8 cellular contexts compared by ENCODE assay signal in the genomic region with DNA sequence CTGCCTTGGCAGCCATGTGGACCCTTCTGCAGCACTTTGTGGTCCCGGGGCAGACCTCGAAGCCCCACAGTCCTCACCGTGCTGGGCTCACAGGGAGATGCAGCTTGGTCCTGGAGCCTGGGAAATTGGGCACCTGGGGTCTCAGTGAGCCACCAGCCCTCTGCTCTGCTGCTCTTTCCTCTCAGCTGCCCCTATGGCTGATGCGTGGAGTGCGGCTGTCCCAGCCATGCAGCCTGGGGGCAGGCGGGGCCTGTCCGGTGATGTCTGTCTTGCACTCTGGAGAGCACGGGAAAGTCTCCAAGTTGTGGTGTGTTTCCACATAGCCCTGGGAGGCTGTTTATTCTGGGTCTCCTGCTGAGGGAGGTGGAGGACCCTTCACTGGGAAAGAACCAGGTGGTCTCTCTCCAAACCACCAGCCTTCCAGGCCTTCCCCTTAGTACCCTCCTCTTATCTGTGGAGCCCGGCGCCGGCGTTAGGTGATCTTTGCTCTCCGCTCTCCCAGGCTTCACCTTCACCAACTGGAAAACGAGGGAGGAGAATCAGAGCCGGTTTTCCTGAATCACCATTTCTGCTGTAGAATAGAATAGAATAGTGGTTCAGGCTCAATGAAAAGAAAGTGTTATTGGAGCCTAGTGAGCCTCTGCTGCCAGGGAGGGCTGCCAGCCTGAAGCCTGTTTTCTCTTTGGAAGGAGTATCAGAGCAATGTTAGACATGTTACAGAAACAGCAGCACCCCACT. TPM values are rescaled to one million over a fixed set of nuclear protein-coding genes. Genes with fewer than 3 reads are reported as not detected.
DNase-seq lines count a peak whose midpoint lies in the region; ATAC-seq, FAIRE-seq and TF ChIP-seq lines count a peak whose summit lies in the region.

No MANE protein-coding gene starts in this region.

- CTCF ChIA-PET in A549 (lab: Yijun Ruan, JAX) = no interaction called here
- CTCF ChIA-PET in IMR-90 (lab: Yijun Ruan, JAX) = interaction anchor here (0.8 kb wide), 1 partner anchor 74 kb away, joined by 3 read pairs; no protein-coding TSS in a partner anchor

- H2AK9ac ChIP-seq in IMR-90 (replicated peaks; ENCODE audit: low read depth, low read length, poor library complexity) = no peak overlapping the region

- H3K36me3 ChIP-seq in IMR-90 (ENCODE audit: control insufficient read depth, insufficient read depth, low read length) (no peaks in the 10 kb centered on the region), muscle layer of colon (ENCODE audit: insufficient read depth, low read length) (no peaks in the 10 kb centered on the region)

- H4K91ac ChIP-seq in IMR-90 (ENCODE audit: insufficient read depth, low read depth, low read length) = peak overlapping the region; percentile 32; the same call in 1 of the 2 replicates

- in situ Hi-C loops in IMR-90 (cut with MboI; ENCODE audit: low sequenced_read_pairs) = no loop called here

- H2BK5ac ChIP-seq in IMR-90 (ENCODE audit: low read depth, low read length, poor library complexity, severe bottlenecking) = no peak overlapping the region

- H3K9ac ChIP-seq in IMR-90 (ENCODE audit: low read depth, low read length) (peak overlapping the region; percentile 26; the same call in 1 of the 2 replicates), muscle layer of colon (ENCODE audit: low read length) (peak overlapping the region; percentile 14)

- H2BK20ac ChIP-seq in IMR-90 (ENCODE audit: low read depth, low read length) = no peak overlapping the region

- no peak for TF ChIP-seq CTCF in A549 (IDR thresholded peaks at IDR 0.05)
- no peak for TF ChIP-seq CTCF in IMR-90 (conservative IDR thresholded peaks at IDR 0.05; ENCODE audit: low read depth, low read length)
- no peak for TF ChIP-seq CTCF in dorsolateral prefrontal cortex (IDR thresholded peaks at IDR 0.05 in 54 of 56, conservative IDR thresholded peaks at IDR 0.05 in 2 of 56; ENCODE audit: low read depth in 1 of 56, partially characterized antibody in 56 of 56)

- no peak overlapping the region for H2BK15ac ChIP-seq in IMR-90 (ENCODE audit: low read depth, low read length)

- 85% methylated on average over 10 of the region's 15 CpGs for WGBS in A549 (ENCODE audit: missing lambda C conversion rate)
- 35% methylated on average over 2 of the region's 15 CpGs; no CpG with 5 or more reads in 1 of the 2 experiments for WGBS in IMR-90 (ENCODE audit: extremely low coverage in 2 of 2, insufficient read length in 1 of 2), 2 experiments

- BruUV-seq in IMR-90 (replicated peaks; lab: Mats Ljungman, UMichigan) = no TSS peak

- peaks cover 20% of the 10 kb centered on the region for H4K20me1 ChIP-seq in IMR-90 (ENCODE audit: insufficient read depth, low read length)

- dilution Hi-C loops in IMR-90 (cut with HindIII; ENCODE audit: low sequenced_read_pairs, unreplicated experiment) = no loop called here

- H3K4me2 ChIP-seq in A549 = peak overlapping the region; percentile 91
- peak overlapping the region; percentile 69; the same call in 1 of the 2 replicates for H3K4me2 ChIP-seq in IMR-90 (ENCODE audit: low read depth, low read length)

- no peak for TF ChIP-seq EP300 in A549 (IDR thresholded peaks at IDR 0.05)

- TF ChIP-seq POLR2A in A549 (IDR thresholded peaks at IDR 0.05; ENCODE audit: low read length) (no peak), IMR-90 (IDR thresholded peaks at IDR 0.05; ENCODE audit: low read depth, low read length) (no peak)

- no peak for FAIRE-seq in A549 (lab: Jason Lieb, UNC)

- intact Hi-C loops in IMR-90 (cut with micrococcal nuclease) (loop anchor here (5.0 kb wide), 2 partner anchors 63 to 98 kb away; no protein-coding TSS in a partner anchor), dorsolateral prefrontal cortex (cut with DNase I) (loop anchor here (1.0 to 5.0 kb wide), 2 partner anchors 158 to 183 kb away; partner anchors contain the start of genes CERK (in 1 of the 2) and TBC1D22A (in 1 of the 2))

- no peak overlapping the region for H3K14ac ChIP-seq in IMR-90 (replicated peaks; ENCODE audit: low read depth, low read length)

- H3K9me3 ChIP-seq in A549 (no peaks in the 10 kb centered on the region), IMR-90 (ENCODE audit: control insufficient read depth, insufficient read depth, low read length) (no peaks in the 10 kb centered on the region), muscle layer of colon (ENCODE audit: low read length) (no peaks in the 10 kb centered on the region)

- H3K79me1 ChIP-seq in IMR-90 (ENCODE audit: low read depth in 1 of 2, low read length in 2 of 2) = peaks cover 12 to 17% of the 10 kb centered on the region in 2 experiments; a peak in 3 of 4 replicates

- H2AK5ac ChIP-seq in IMR-90 (ENCODE audit: low read depth, low read length) = peak overlapping the region; percentile 30; the same call in 1 of the 2 replicates

- H3K4ac ChIP-seq in IMR-90 (ENCODE audit: low read depth, low read length) = no peak overlapping the region

- no peak overlapping the region for H3K23ac ChIP-seq in IMR-90 (ENCODE audit: low read depth, low read length)

- peak in 1 of 2 experiments; percentile 15; a peak in 2 of 6 replicates for ATAC-seq in A549
- peak; percentile 41 for ATAC-seq in IMR-90 (ENCODE audit: low read depth)
- ATAC-seq in HG03045 (IDR thresholded peaks at IDR 0.05; ENCODE audit: unreplicated experiment) = no peak
- no peak for ATAC-seq in GM21576 (IDR thresholded peaks at IDR 0.05; ENCODE audit: unreplicated experiment)

- TF ChIP-seq RAD21 in A549 (conservative IDR thresholded peaks at IDR 0.05 in 1 of 2, IDR thresholded peaks at IDR 0.05 in 1 of 2) (no peak), IMR-90 (IDR thresholded peaks at IDR 0.05; ENCODE audit: low read length) (no peak)

- H4K8ac ChIP-seq in IMR-90 (ENCODE audit: low read depth in 2 of 2, low read length in 2 of 2) = no peak overlapping the region

- no peak overlapping the region for H3K18ac ChIP-seq in IMR-90 (ENCODE audit: low read depth, low read length)

- no peak overlapping the region for H2AFZ ChIP-seq in IMR-90 (replicated peaks; ENCODE audit: low read length, poor library complexity)

- H3K4me1 ChIP-seq in A549 (peaks cover 50% of the 10 kb centered on the region), IMR-90 (ENCODE audit: control insufficient read depth, insufficient read depth, low read length) (peaks cover 16% of the 10 kb centered on the region), muscle layer of colon (ENCODE audit: insufficient read depth, low read length) (peaks cover 29% of the 10 kb centered on the region)

- H2BK120ac ChIP-seq in IMR-90 (ENCODE audit: low read depth, low read length) = no peak overlapping the region

- POLR2A ChIA-PET in A549 (lab: Yijun Ruan, JAX) (no interaction called here), IMR-90 (lab: Charles Lee; ENCODE audit: unreplicated experiment) (no interaction called here)

- no peak for DNase-seq in A549 (ENCODE audit: low read depth in 1 of 2, low spot score in 1 of 2)
- DNase-seq in IMR-90 = peak; percentile 40
- DNase-seq in dorsolateral prefrontal cortex = peak in 3 of 10 donors; percentile 29 to 46 (median 44)
- no peak for DNase-seq in RKO (ENCODE audit: low spot score)
- DNase-seq in globus pallidus (ENCODE audit: low spot score) = no peak

- H3K27ac ChIP-seq in A549 (peak overlapping the region in 1 of 2 experiments; percentile 99; a peak in 3 of 6 replicates), IMR-90 (ENCODE audit: insufficient read depth, low read length) (no peak overlapping the region; the same call in 1 of the 2 replicates), dorsolateral prefrontal cortex (peak overlapping the region in 48 of 59 donors; percentile 1 to 77 (median 52)), muscle layer of colon (ENCODE audit: low read depth, low read length) (peak overlapping the region; percentile 35)

- H3K56ac ChIP-seq in IMR-90 (ENCODE audit: extremely low read depth, insufficient read depth, low read length) = no peak overlapping the region

- H3K27me3 ChIP-seq in IMR-90 (ENCODE audit: control insufficient read depth, insufficient read depth, low read length) = peaks cover 11% of the 10 kb centered on the region; the same call in 1 of the 2 replicates
- H3K27me3 ChIP-seq in dorsolateral prefrontal cortex = no peaks in the 10 kb centered on the region
- no peaks in the 10 kb centered on the region for H3K27me3 ChIP-seq in muscle layer of colon (ENCODE audit: control insufficient read depth in 1 of 2, insufficient read depth in 2 of 2, low read length in 2 of 2)

- no peak overlapping the region; the same call in 1 of the 2 replicates for H4K5ac ChIP-seq in IMR-90 (ENCODE audit: low read depth, low read length)

- H3K4me3 ChIP-seq in A549 (no peak overlapping the region), IMR-90 (ENCODE audit: insufficient read depth, low read depth, low read length) (peak overlapping the region; percentile 5; the same call in 1 of the 2 replicates), dorsolateral prefrontal cortex (peak overlapping the region in 56 of 59 donors; percentile 7 to 83 (median 73)), muscle layer of colon (ENCODE audit: low read depth in 1 of 2, low read length in 2 of 2) (peak overlapping the region; percentile 64 to 76)

- H3K9me1 ChIP-seq in IMR-90 (ENCODE audit: insufficient read depth, low read length) = no peaks in the 10 kb centered on the region

TF ChIP-seq in A549, 52 proteins besides CTCF, POLR2A, EP300 and RAD21 (continues in another document):
- no peak for TF ChIP-seq POLR2AphosphoS2 (conservative IDR thresholded peaks at IDR 0.05; ENCODE audit: low read length)

RNA-seq across cellular contexts. Expression of gene GRAMD4, which starts 41.2 kb away (rescaled TPM):
- polyA plus RNA-seq in A549 (2011; rRNA removed) = 13.1 and 13.2 TPM in 2 replicates
- polyA plus RNA-seq in A549 (2012; cell fraction: cytosol; rRNA removed) = 9.7 and 14.9 TPM in 2 replicates
- 15.6 and 18.2 TPM in 2 replicates for polyA plus RNA-seq in A549 (2012; cell fraction: nucleus; rRNA removed)
- polyA plus RNA-seq in A549 (2017; fragmentation: RNase III; extraction: RNeasy Plus Mini Kit Qiagen cat#74134 plus additional on column Dnase treatment) = 6.0 to 8.1 TPM (median 7.7 TPM) in 3 replicates
- 27.3 and 40.6 TPM in 2 replicates for polyA minus RNA-seq in A549 (2011; rRNA and poly(A)+ RNA removed)
- total RNA-seq in IMR-90 (2012; rRNA removed) = 2.7 and 2.8 TPM in 2 replicates
- 5.8 and 7.4 TPM in 2 replicates for polyA plus RNA-seq in IMR-90 (2012; rRNA removed)
- polyA plus RNA-seq in IMR-90 (2012; cell fraction: cytosol; rRNA removed) = 3.2 and 5.9 TPM in 2 replicates
- 11.4 and 12.3 TPM in 2 replicates for polyA plus RNA-seq in IMR-90 (2012; cell fraction: nucleus; rRNA removed; ENCODE audit: low replicate concordance)
- 10 to 100 TPM; 33.2 to 89.6 (median 61.9) TPM for total RNA-seq in dorsolateral prefrontal cortex

RNA-seq across cellular contexts. Expression of gene CELSR1, which starts 41.6 kb away (rescaled TPM):
- 15.3 and 19.4 TPM in 2 replicates for polyA plus RNA-seq in A549 (2011; rRNA removed)
- 28.6 and 34.3 TPM in 2 replicates for polyA plus RNA-seq in A549 (2012; cell fraction: cytosol; rRNA removed)
- 65.9 and 84.5 TPM in 2 replicates for polyA plus RNA-seq in A549 (2012; cell fraction: nucleus; rRNA removed)
- polyA plus RNA-seq in A549 (2017; fragmentation: RNase III; extraction: RNeasy Plus Mini Kit Qiagen cat#74134 plus additional on column Dnase treatment) = 26.9 to 31.8 TPM (median 28.4 TPM) in 3 replicates
- 40.5 and 50.8 TPM in 2 replicates for polyA minus RNA-seq in A549 (2011; rRNA and poly(A)+ RNA removed)
- total RNA-seq in IMR-90 (2012; rRNA removed) = 0.36 and 0.56 TPM in 2 replicates
- 0.82 and 1.4 TPM in 2 replicates for polyA plus RNA-seq in IMR-90 (2012; rRNA removed)
- 0.47 and 1.2 TPM in 2 replicates for polyA plus RNA-seq in IMR-90 (2012; cell fraction: cytosol; rRNA removed)
- polyA plus RNA-seq in IMR-90 (2012; cell fraction: nucleus; rRNA removed; ENCODE audit: low replicate concordance) = 0.91 and 1.9 TPM in 2 replicates
- total RNA-seq in dorsolateral prefrontal cortex = under 1 TPM in 111 of 120 experiments, not detected in 9; 0.03 to 0.93 (median 0.23) TPM
